In genomic region chr13:40179421-40179820, GRCh38 we compare ENCODE assay signal across 22 cellular contexts.
DNase-seq lines count a peak whose midpoint lies in the region; ATAC-seq, FAIRE-seq and TF ChIP-seq lines count a peak whose summit lies in the region.
"Had no signal": no experiment of that assay in that cellular context is flagged by ENCODE, and none has a peak within 500 bp of the region (broad histone marks: within the 10 kb centered on the region; RNA-seq: fewer than 3 reads in every experiment).

No MANE protein-coding gene starts in this region.

- H3K4me1 ChIP-seq in lower lobe of right lung (peaks cover 5% of the 10 kb centered on the region), right cardiac atrium (ENCODE audit: control insufficient read depth, insufficient read depth, low read length) (no peaks in the 10 kb centered on the region)
- H3K4me1 ChIP-seq: Peyer's patch had no signal

- H3K27ac Mint-ChIP-seq in nephron progenitor cell (peak overlapping the region; percentile 44), T-cell (peak overlapping the region in 1 of 2 donors; percentile 65)
- H3K27ac Mint-ChIP-seq: GM23338 had no signal

- no peaks in the 10 kb centered on the region for H3K36me3 ChIP-seq in lower lobe of right lung
- H3K36me3 ChIP-seq: Peyer's patch, SJCRH30 had no signal

- peak; percentile 88 for FAIRE-seq in islet of Langerhans (lab: Jason Lieb, UNC)
- FAIRE-seq: D721Med had no signal

- POLR2A ChIA-PET in T-cell (lab: Charles Lee), result no interaction called here

- H3K36me3 Mint-ChIP-seq in nephron progenitor cell (ENCODE audit: low read depth) (no peaks in the 10 kb centered on the region), T-cell (peaks cover 4% of the 10 kb centered on the region)

- H3K4me3 ChIP-seq in lower lobe of right lung, result no peak overlapping the region
- no peak overlapping the region for H3K4me3 ChIP-seq in right cardiac atrium (ENCODE audit: low read length)
- H3K4me3 ChIP-seq: GM23338, Peyer's patch, SJCRH30 had no signal

- H3K4me1 Mint-ChIP-seq in nephron progenitor cell (peaks cover 23% of the 10 kb centered on the region), T-cell (peaks cover 38 to 58% (median 50%) of the 10 kb centered on the region in 3 donors)

- no peak for TF ChIP-seq CTCF in nephron progenitor cell (IDR thresholded peaks at IDR 0.05)
- no peak for TF ChIP-seq CTCF in lower lobe of right lung (IDR thresholded peaks at IDR 0.05)

- no peaks in the 10 kb centered on the region for H3K9me3 ChIP-seq in lower lobe of right lung
- H3K9me3 ChIP-seq in right cardiac atrium (ENCODE audit: control insufficient read depth, low read length), result no peaks in the 10 kb centered on the region
- H3K9me3 ChIP-seq: Peyer's patch, SJCRH30 had no signal

- H3K27me3 Mint-ChIP-seq in nephron progenitor cell (ENCODE audit: low read depth, poor library complexity) (peaks cover 5% of the 10 kb centered on the region), T-cell (no peaks in the 10 kb centered on the region)

- ATAC-seq in T-cell (replicated peaks in 1 of 4) (no peak), lower lobe of right lung (no peak), right cardiac atrium (no peak)
- ATAC-seq: GM23338 had no signal

- H3K27ac ChIP-seq in lower lobe of right lung (no peak overlapping the region), right cardiac atrium (ENCODE audit: low read length) (no peak overlapping the region)
- H3K27ac ChIP-seq: C4-2B, Peyer's patch, SJCRH30 had no signal

- peaks cover 4% of the 10 kb centered on the region for H3K9me3 Mint-ChIP-seq in nephron progenitor cell
- peaks cover 0 to 5% (median 0%) of the 10 kb centered on the region in 3 donors for H3K9me3 Mint-ChIP-seq in T-cell
- H3K9me3 Mint-ChIP-seq: CD8-positive, alpha-beta memory T cell; GM23338 had no signal

- H3K4me3 Mint-ChIP-seq in nephron progenitor cell (peak overlapping the region; percentile 61), T-cell (no peak overlapping the region)
- H3K4me3 Mint-ChIP-seq: CD8-positive, alpha-beta memory T cell; GM23338 had no signal

- H3K27me3 ChIP-seq in lower lobe of right lung (ENCODE audit: low read depth) (no peaks in the 10 kb centered on the region), right cardiac atrium (ENCODE audit: control insufficient read depth, insufficient read depth) (no peaks in the 10 kb centered on the region)
- H3K27me3 ChIP-seq: Peyer's patch, SJCRH30 had no signal

- intact Hi-C loops in lower lobe of right lung (cut with DNase I) (no loop called here), right cardiac atrium (cut with DNase I) (no loop called here)

- CTCF ChIA-PET in T-cell (lab: Charles Lee), result interaction anchor here in 1 of 2 donors (0.6 kb wide), 1 partner anchor 492 kb away, joined by 4 read pairs; no protein-coding TSS in a partner anchor

- DNase-seq in NCI-H345 (lab: John Stamatoyannopoulos, UW) (peak; percentile 21), NCI-H345 treated with DMSO at 0.1 percent for 48 hours (lab: John Stamatoyannopoulos, UW; ENCODE audit: unreplicated experiment) (no peak), NCI-H460 (ENCODE audit: extremely low read depth, low read depth) (peak; percentile 72), nephron progenitor cell (no peak), T-cell (no peak), lower lobe of right lung (no peak), right cardiac atrium (no peak)
- DNase-seq: 8988T; CD8-positive, alpha-beta memory T cell; DMS53; HCEC 1CT; KG1; NCI-H1092 treated with DMSO at 0.1 percent for 48 hours; NCI-H1436 treated with DMSO at 0.1 percent for 48 hours; NCI-H2029 treated with DMSO at 0.1 percent for 48 hours; NCI-H226; Peyer's patch; SJCRH30 had no signal

- 91% methylated on average over 2 of the region's 2 CpGs for WGBS in right cardiac atrium

Comparison
In these comparisons a context has a peak if more than half of its experiments do, and no peak if none do; other contexts are left out.
1. DNase-seq: peak in NCI-H345 (single experiment) and NCI-H460 (single experiment); none in NCI-H345 treated with DMSO at 0.1 percent for 48 hours (single experiment), nephron progenitor cell (single experiment), T-cell (0 of 34), lower lobe of right lung (single experiment) and right cardiac atrium (0 of 3).